In genomic region chr5:54959673-54960418, GRCh38 we compare ENCODE assay signal across 8 cellular contexts. TPM values are rescaled to one million over a fixed set of nuclear protein-coding genes. Genes with fewer than 3 reads are reported as not detected.
DNase-seq lines count a peak whose midpoint lies in the region; ATAC-seq and TF ChIP-seq lines count a peak whose summit lies in the region.

No MANE protein-coding gene starts in this region.

- POLR2A ChIA-PET in activated CD4-positive, alpha-beta T cell treated with anti-CD3 and anti-CD28 coated beads, Interleukin-2, amount 10 ng/mL, durations not matched to agents 7 days and 5 days (lab: Charles Lee), result interaction anchor here (1.1 kb wide), 1 partner anchor 76 kb away, joined by 3 read pairs; no protein-coding TSS in a partner anchor

- DNase-seq in activated CD4-positive, alpha-beta T cell treated with anti-CD3 and anti-CD28 coated beads, Interleukin-2, amount 10 ng/mL, durations not matched to agents 7 days and 5 days, result peak; percentile 21
- no peak for DNase-seq in activated CD4-positive, alpha-beta T cell treated with anti-CD3 and anti-CD28 coated beads, Interleukin-2, amount 50 U/mL, for 1 hour
- DNase-seq in NCI-H2029 (lab: John Stamatoyannopoulos, UW) (peak; percentile 4), chondrocyte (ENCODE audit: low spot score) (no peak), DMS79 (lab: John Stamatoyannopoulos, UW) (no peak), NCI-H2227 treated with DMSO at 0.1 percent for 48 hours (lab: John Stamatoyannopoulos, UW) (no peak)
- DNase-seq in stimulated activated CD8-positive, alpha-beta memory T cell treated with anti-CD3 and anti-CD28 coated beads, Interleukin-2, amount 100 ng/mL, for 48 hours (ENCODE audit: low read depth in 2 of 2), result peak; percentile 32 to 48

- peaks cover 7% of the 10 kb centered on the region for H3K4me1 Mint-ChIP-seq in activated CD4-positive, alpha-beta T cell treated with anti-CD3 and anti-CD28 coated beads, Interleukin-2, amount 10 ng/mL, durations not matched to agents 7 days and 5 days
- H3K4me1 Mint-ChIP-seq in chondrocyte (ENCODE audit: low read depth), result no peaks in the 10 kb centered on the region

- H3K27ac Mint-ChIP-seq in activated CD4-positive, alpha-beta T cell treated with anti-CD3 and anti-CD28 coated beads, Interleukin-2, amount 10 ng/mL, durations not matched to agents 7 days and 5 days, result no peak overlapping the region
- no peak overlapping the region for H3K27ac Mint-ChIP-seq in chondrocyte (ENCODE audit: unreplicated experiment)

- H3K4me3 Mint-ChIP-seq in activated CD4-positive, alpha-beta T cell treated with anti-CD3 and anti-CD28 coated beads, Interleukin-2, amount 10 ng/mL, durations not matched to agents 7 days and 5 days, result no peak overlapping the region
- no peak overlapping the region for H3K4me3 Mint-ChIP-seq in chondrocyte (ENCODE audit: unreplicated experiment)

- H3K36me3 Mint-ChIP-seq in activated CD4-positive, alpha-beta T cell treated with anti-CD3 and anti-CD28 coated beads, Interleukin-2, amount 10 ng/mL, durations not matched to agents 7 days and 5 days (ENCODE audit: low read depth), result peaks cover 13% of the 10 kb centered on the region
- H3K36me3 Mint-ChIP-seq in chondrocyte (ENCODE audit: low read depth), result no peaks in the 10 kb centered on the region

- CTCF ChIA-PET in activated CD4-positive, alpha-beta T cell treated with anti-CD3 and anti-CD28 coated beads, Interleukin-2, amount 10 ng/mL, durations not matched to agents 7 days and 5 days (lab: Charles Lee), result interaction anchor here (0.6 to 3.1 kb wide), 15 partner anchors 10 to 187 kb away, joined by 3 to 27 read pairs (median 3); partner anchors contain the start of gene ESM1

- peak; percentile 47 for TF ChIP-seq CTCF in chondrocyte (IDR thresholded peaks at IDR 0.05)

- H3K9me3 Mint-ChIP-seq in activated CD4-positive, alpha-beta T cell treated with anti-CD3 and anti-CD28 coated beads, Interleukin-2, amount 10 ng/mL, durations not matched to agents 7 days and 5 days, result peaks cover 20% of the 10 kb centered on the region
- no peaks in the 10 kb centered on the region for H3K9me3 Mint-ChIP-seq in chondrocyte (ENCODE audit: low read depth)

- H3K27me3 Mint-ChIP-seq in activated CD4-positive, alpha-beta T cell treated with anti-CD3 and anti-CD28 coated beads, Interleukin-2, amount 10 ng/mL, durations not matched to agents 7 days and 5 days, result peaks cover 21% of the 10 kb centered on the region
- H3K27me3 Mint-ChIP-seq in chondrocyte (ENCODE audit: low read depth), result peaks cover 37% of the 10 kb centered on the region

- no peak for ATAC-seq in GM21737 (IDR thresholded peaks at IDR 0.05; ENCODE audit: unreplicated experiment)

RNA-seq across cellular contexts. Expression of gene ESM1, which starts 25.5 kb away (rescaled TPM):
- not detected for total RNA-seq in activated CD4-positive, alpha-beta T cell treated with anti-CD3 and anti-CD28 coated beads, Interleukin-2, amount 10 ng/mL, durations not matched to agents 7 days and 5 days
- not detected in 3 replicates for total RNA-seq in chondrocyte

Comparison
In these comparisons a context has a peak if more than half of its experiments do, and no peak if none do; other contexts are left out.
1. DNase-seq: peak in activated CD4-positive, alpha-beta T cell treated with anti-CD3 and anti-CD28 coated beads, Interleukin-2, amount 10 ng/mL, durations not matched to agents 7 days and 5 days (single experiment), NCI-H2029 (single experiment) and stimulated activated CD8-positive, alpha-beta memory T cell treated with anti-CD3 and anti-CD28 coated beads, Interleukin-2, amount 100 ng/mL, for 48 hours (2 of 2); none in activated CD4-positive, alpha-beta T cell treated with anti-CD3 and anti-CD28 coated beads, Interleukin-2, amount 50 U/mL, for 1 hour (single experiment), chondrocyte (single experiment), DMS79 (single experiment) and NCI-H2227 treated with DMSO at 0.1 percent for 48 hours (single experiment).